Comparison of ENCODE assay signal across 19 cellular contexts in the genomic region with DNA sequence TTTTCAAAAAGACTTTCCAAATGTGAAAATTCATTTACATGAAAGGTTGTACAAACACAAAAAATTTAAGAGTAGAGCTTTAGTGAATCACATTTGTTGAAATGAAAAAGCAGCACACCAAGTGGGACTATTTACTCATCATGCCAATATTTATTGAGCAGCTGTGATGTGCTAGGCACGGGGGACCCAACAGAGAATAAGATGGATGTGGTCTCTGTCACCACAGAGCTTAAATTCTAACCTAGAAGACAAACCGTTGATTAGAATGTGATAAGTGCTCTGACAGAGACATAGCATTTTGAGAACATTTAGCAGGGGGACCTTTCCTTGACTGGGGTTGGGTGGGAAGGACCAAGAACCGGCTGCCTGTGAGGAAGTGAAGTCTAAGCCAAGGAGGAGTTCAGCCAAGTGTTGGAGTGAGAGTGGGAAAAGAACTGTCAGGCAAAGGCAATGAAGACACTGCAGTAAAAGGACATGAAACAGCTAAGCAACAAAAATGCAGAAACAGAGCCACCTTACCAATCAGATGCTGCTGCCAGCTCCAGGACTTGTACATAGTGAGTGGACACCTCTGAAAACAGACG. TPM values are rescaled to one million over a fixed set of nuclear protein-coding genes. Genes with fewer than 3 reads are reported as not detected.
DNase-seq lines count a peak whose midpoint lies in the region; ATAC-seq and TF ChIP-seq lines count a peak whose summit lies in the region.
"Had no signal": no experiment of that assay in that cellular context is flagged by ENCODE, and none has a peak within 500 bp of the region (broad histone marks: within the 10 kb centered on the region; RNA-seq: fewer than 3 reads in every experiment).

No MANE protein-coding gene starts in this region.

- TF ChIP-seq CTCF in right atrium auricular region (IDR thresholded peaks at IDR 0.05) (no peak), fibroblast of the aortic adventitia (IDR thresholded peaks at IDR 0.05; ENCODE audit: insufficient read depth, low read length) (no peak), neural progenitor cell (IDR thresholded peaks at IDR 0.05) (no peak)

- H3K27me3 Mint-ChIP-seq in neural progenitor cell (ENCODE audit: insufficient read depth, low read depth): no peaks in the 10 kb centered on the region

- H3K4me1 Mint-ChIP-seq in neural progenitor cell: no peaks in the 10 kb centered on the region

- peaks cover 4% of the 10 kb centered on the region for H3K9me3 Mint-ChIP-seq in neural progenitor cell

- no peaks in the 10 kb centered on the region for H3K79me2 ChIP-seq in neural progenitor cell (ENCODE audit: low read depth)

- no peak overlapping the region for H3K4me2 ChIP-seq in neural progenitor cell

- H3K4me3 ChIP-seq in right atrium auricular region (no peak overlapping the region), fibroblast of the aortic adventitia (ENCODE audit: low read depth, low read length) (no peak overlapping the region), neural progenitor cell (no peak overlapping the region)
- H3K4me3 ChIP-seq: K562, SK-N-MC had no signal

- DNase-seq in Right ventricle myocardium inferior (ENCODE audit: missing footprints) (no peak), right atrium auricular region (ENCODE audit: low spot score) (no peak), fibroblast of the aortic adventitia (ENCODE audit: low read depth) (peak; percentile 68), neural progenitor cell (ENCODE audit: low spot score) (no peak), NCI-H226 (no peak), midbrain (lab: John Stamatoyannopoulos, UW) (no peak), RKO (ENCODE audit: low spot score) (no peak)
- DNase-seq: 8988T, Kasumi-1, MV-4-11, NCI-H1105, NCI-H1694, NCI-H2029 treated with DMSO at 0.1 percent for 48 hours, NCI-H2227 treated with DMSO at 0.1 percent for 48 hours, NCI-H510A, SIG-M5 had no signal

- peak overlapping the region; percentile 9 for H2AFZ ChIP-seq in neural progenitor cell (replicated peaks)

- no peaks in the 10 kb centered on the region for H3K27me3 ChIP-seq in right atrium auricular region
- H3K27me3 ChIP-seq in neural progenitor cell: no peaks in the 10 kb centered on the region

- no peak overlapping the region for H3K4me3 Mint-ChIP-seq in neural progenitor cell

- H3K27ac ChIP-seq in right atrium auricular region: no peak overlapping the region
- no peak overlapping the region for H3K27ac ChIP-seq in neural progenitor cell
- H3K27ac ChIP-seq: SK-N-MC had no signal

- H3K9me3 ChIP-seq in right atrium auricular region (no peaks in the 10 kb centered on the region), neural progenitor cell (ENCODE audit: low read depth) (no peaks in the 10 kb centered on the region)

- intact Hi-C loops in Right ventricle myocardium inferior (cut with DNase I): no loop called here

- no peaks in the 10 kb centered on the region for H3K36me3 ChIP-seq in right atrium auricular region
- no peaks in the 10 kb centered on the region for H3K36me3 ChIP-seq in neural progenitor cell

- no peaks in the 10 kb centered on the region for H3K36me3 Mint-ChIP-seq in neural progenitor cell

- no peaks in the 10 kb centered on the region for H4K20me1 ChIP-seq in neural progenitor cell (ENCODE audit: low read depth)

- H3K27ac Mint-ChIP-seq in neural progenitor cell: no peak overlapping the region

- ATAC-seq in Right ventricle myocardium inferior: peak; percentile 31
- ATAC-seq: K562, Panc1 had no signal

- peaks cover 2% of the 10 kb centered on the region for H3F3A ChIP-seq in neural progenitor cell (ENCODE audit: low read depth)

- no peak overlapping the region for H3K9ac ChIP-seq in neural progenitor cell

- H3K4me1 ChIP-seq in right atrium auricular region: no peaks in the 10 kb centered on the region
- H3K4me1 ChIP-seq in neural progenitor cell: peaks cover 10% of the 10 kb centered on the region

RNA-seq across cellular contexts. Expression of gene ADAM12, which starts 19.1 kb away (rescaled TPM):
- total RNA-seq in Right ventricle myocardium inferior (0.35 TPM), right atrium auricular region (1 to 10 TPM in 1 of 2 donors, under 1 TPM in 1; 0.71 to 1.2 TPM), fibroblast of the aortic adventitia (ENCODE audit: low replicate concordance) (82.7 and 83.5 TPM in 2 replicates), neural progenitor cell (ENCODE audit: low replicate concordance) (7.4 and 8.0 TPM in 2 replicates)
- total RNA-seq: K562 had no signal
